35 cellular contexts compared by ENCODE assay signal in the genomic region with DNA sequence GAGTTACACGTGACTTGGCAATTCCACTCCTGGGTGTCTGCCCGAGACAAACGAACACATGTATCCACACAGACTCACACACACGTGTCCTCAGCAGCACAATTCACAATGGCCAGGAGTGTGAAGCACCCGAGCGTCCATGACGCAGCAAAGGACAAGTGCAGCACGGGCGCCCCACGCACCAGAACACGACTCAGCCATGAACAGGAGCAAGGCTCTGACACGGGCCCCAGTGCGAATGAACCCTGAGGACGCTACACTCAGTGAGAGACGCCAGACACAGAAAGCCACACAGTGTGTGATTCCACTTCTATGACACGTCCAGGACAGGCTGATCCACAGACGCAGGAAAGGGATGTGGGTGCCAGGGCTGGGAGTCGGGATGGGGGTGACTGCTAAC. TPM values are rescaled to one million over a fixed set of nuclear protein-coding genes. Genes with fewer than 3 reads are reported as not detected.
"Had no signal": no experiment of that assay in that cellular context is flagged by ENCODE, and none has a peak within 500 bp of the region (broad histone marks: within the 10 kb centered on the region; RNA-seq: fewer than 3 reads in every experiment).

No MANE protein-coding gene starts in this region.

- H3K9me3 ChIP-seq: breast epithelium, esophagus muscularis mucosa, gastrocnemius medialis, heart right ventricle had no signal

- DNase-seq: activated B cell treated with CpG ODN at 0.5 μM for 24 hours; activated CD4-positive, alpha-beta T cell treated with anti-CD3 and anti-CD28 coated beads for 48 hours; activated CD4-positive, alpha-beta T cell treated with anti-CD3 and anti-CD28 coated beads, Interleukin-2, amount 50 U/mL, for 1 hour; activated CD4-positive, alpha-beta T cell treated with anti-CD3 and anti-CD28 coated beads, Interleukin-2, amount 50 U/mL, for 48 hours; activated CD8-positive, alpha-beta memory T cell treated with anti-CD3 and anti-CD28 coated beads for 24 hours; activated CD8-positive, alpha-beta T cell treated with anti-CD3 and anti-CD28 coated beads for 36 hours; activated effector memory CD4-positive, alpha-beta T cell treated with Interleukin-2 at 50 U/mL for 16 hours; activated gamma-delta T cell treated with Interleukin-2 at 50 U/mL for 16 hours; activated naive CD4-positive, alpha-beta T cell treated with anti-CD3 and anti-CD28 coated beads, Interleukin-2, amount 50 U/mL, for 16 hours; activated naive CD4-positive, alpha-beta T cell treated with Interleukin-2 at 50 U/mL for 16 hours; activated T-cell treated with anti-CD3 and anti-CD28 coated beads, Interleukin-2, amount 50 U/mL, for 4 hours; amniotic stem cell; aorta; central memory CD4-positive, alpha-beta T cell; cerebellar nuclear complex; dorsolateral prefrontal cortex; effector memory CD4-positive, alpha-beta T cell; erythroblast; foreskin keratinocyte; gastrocnemius medialis; heart right ventricle; T1000; WERI-Rb-1 had no signal

- H3K27ac ChIP-seq: breast epithelium, cardiac muscle cell, coronary artery, esophagus muscularis mucosa, foreskin keratinocyte, gastrocnemius medialis, heart right ventricle, hepatocyte, WERI-Rb-1 had no signal

- H3K4me2 ChIP-seq: hepatocyte had no signal

- H3K36me3 Mint-ChIP-seq: activated naive CD8-positive, alpha-beta T cell had no signal

- H3K27me3 Mint-ChIP-seq: activated B cell treated with CpG ODN at 0.5 μM for 24 hours; activated CD8-positive, alpha-beta T cell treated with anti-CD3 and anti-CD28 coated beads for 36 hours; activated naive CD8-positive, alpha-beta T cell; activated T-helper 17 cell treated with anti-CD3 and anti-CD28 coated beads, Interleukin-2, amount 50 U/mL, for 72 hours; brain; dendritic cell treated with granulocyte-macrophage colony-stimulating factor and Interleukin-4, amounts not matched to agents 40 ng/mL and 50 ng/mL, for 4 days had no signal

- H3K27ac Mint-ChIP-seq: activated B cell treated with CpG ODN at 0.5 μM for 24 hours; activated CD8-positive, alpha-beta T cell treated with anti-CD3 and anti-CD28 coated beads for 36 hours; activated naive CD8-positive, alpha-beta T cell; activated T-helper 17 cell treated with anti-CD3 and anti-CD28 coated beads, Interleukin-2, amount 50 U/mL, for 72 hours; brain; dendritic cell treated with granulocyte-macrophage colony-stimulating factor and Interleukin-4, amounts not matched to agents 40 ng/mL and 50 ng/mL, for 4 days; T-helper 1 cell treated with Interleukin-12 subunit alpha and Interleukin-12 subunit beta and Interleukin-4 antibody, amounts not matched to agents 30 μg/mL and 1 μg/mL, for 36 hours; T-helper 2 cell treated with Interferon-gamma antibody and Interleukin-4, amounts not matched to agents 5 μg/mL and 100 μg/mL, for 36 hours had no signal

- H3K4me3 Mint-ChIP-seq: activated B cell treated with CpG ODN at 0.5 μM for 24 hours; activated CD8-positive, alpha-beta T cell treated with anti-CD3 and anti-CD28 coated beads for 36 hours; activated naive CD8-positive, alpha-beta T cell; activated T-cell treated with anti-CD3 and anti-CD28 coated beads, Interleukin-2, amount 50 U/mL, for 4 hours; activated T-helper 17 cell treated with anti-CD3 and anti-CD28 coated beads, Interleukin-2, amount 50 U/mL, for 72 hours; brain; dendritic cell treated with granulocyte-macrophage colony-stimulating factor and Interleukin-4, amounts not matched to agents 40 ng/mL and 50 ng/mL, for 4 days; T-helper 1 cell treated with Interleukin-12 subunit alpha and Interleukin-12 subunit beta and Interleukin-4 antibody, amounts not matched to agents 30 μg/mL and 1 μg/mL, for 36 hours; T-helper 2 cell treated with Interferon-gamma antibody and Interleukin-4, amounts not matched to agents 5 μg/mL and 100 μg/mL, for 36 hours had no signal

- ATAC-seq: activated CD4-positive, CD25-positive, alpha-beta regulatory T cell treated with anti-CD3 and anti-CD28 coated beads, Interleukin-2, amount 50 U/mL, for 24 hours; activated CD8-positive, alpha-beta T cell treated with anti-CD3 and anti-CD28 coated beads for 36 hours; activated T-cell treated with anti-CD3 and anti-CD28 coated beads, Interleukin-2, amount 50 U/mL, for 4 hours; activated T-helper 17 cell treated with anti-CD3 and anti-CD28 coated beads, Interleukin-2, amount 50 U/mL, for 72 hours; foreskin keratinocyte; gastrocnemius medialis; heart right ventricle had no signal

- H2AFZ ChIP-seq: hepatocyte had no signal

- H3K27me3 ChIP-seq: breast epithelium, cardiac muscle cell, dorsolateral prefrontal cortex, esophagus muscularis mucosa, foreskin keratinocyte, gastrocnemius medialis, heart right ventricle, hepatocyte had no signal

- H3K9me3 Mint-ChIP-seq: activated B cell treated with CpG ODN at 0.5 μM for 24 hours; activated CD8-positive, alpha-beta T cell treated with anti-CD3 and anti-CD28 coated beads for 36 hours; activated T-cell treated with anti-CD3 and anti-CD28 coated beads, Interleukin-2, amount 50 U/mL, for 4 hours; activated T-helper 17 cell treated with anti-CD3 and anti-CD28 coated beads, Interleukin-2, amount 50 U/mL, for 72 hours; brain; dendritic cell treated with granulocyte-macrophage colony-stimulating factor and Interleukin-4, amounts not matched to agents 40 ng/mL and 50 ng/mL, for 4 days; T-helper 1 cell treated with Interleukin-12 subunit alpha and Interleukin-12 subunit beta and Interleukin-4 antibody, amounts not matched to agents 30 μg/mL and 1 μg/mL, for 36 hours; T-helper 2 cell treated with Interferon-gamma antibody and Interleukin-4, amounts not matched to agents 5 μg/mL and 100 μg/mL, for 36 hours had no signal

- H3K4me1 ChIP-seq: breast epithelium, foreskin keratinocyte had no signal

RNA-seq across cellular contexts. Expression of a gene that starts 44.3 kb away (rescaled TPM):
- total RNA-seq: foreskin keratinocyte had no signal
